Comparison of ENCODE assay signal across 7 cellular contexts in genomic region chr12:48795550-48796455, GRCh38. TPM values are rescaled to one million over a fixed set of nuclear protein-coding genes. Genes with fewer than 3 reads are reported as not detected.
DNase-seq lines count a peak whose midpoint lies in the region; ATAC-seq, FAIRE-seq and TF ChIP-seq lines count a peak whose summit lies in the region.

No MANE protein-coding gene starts in this region.

- no peak overlapping the region for H3K9ac ChIP-seq in Loucy (ENCODE audit: low read depth, low read length, poor library complexity, severe bottlenecking)

- H3K27me3 ChIP-seq in Loucy (ENCODE audit: insufficient read depth, low read length, poor library complexity, severe bottlenecking) (no peaks in the 10 kb centered on the region), osteoblast (ENCODE audit: insufficient read depth, low read length) (peaks cover 3% of the 10 kb centered on the region)

- no peak overlapping the region for H3K4me3 Mint-ChIP-seq in activated naive CD4-positive, alpha-beta T cell treated with anti-CD3 and anti-CD28 coated beads for 36 hours

- H2AFZ ChIP-seq in Loucy (ENCODE audit: low read length): no peak overlapping the region
- peak overlapping the region; percentile 84 for H2AFZ ChIP-seq in osteoblast (ENCODE audit: low read length)

- H3K9me3 Mint-ChIP-seq in activated naive CD4-positive, alpha-beta T cell treated with anti-CD3 and anti-CD28 coated beads for 36 hours: no peaks in the 10 kb centered on the region

- no peak overlapping the region for H3K4me2 ChIP-seq in Loucy (ENCODE audit: low read depth, low read length, poor library complexity, severe bottlenecking)
- peak overlapping the region; percentile 41 for H3K4me2 ChIP-seq in osteoblast (ENCODE audit: insufficient read depth, low read length)

- H3K4me3 ChIP-seq in GM12864 (ENCODE audit: low read depth, low read length) (no peak overlapping the region), Loucy (ENCODE audit: low read length, poor library complexity, severe bottlenecking) (no peak overlapping the region), osteoblast (ENCODE audit: insufficient read depth, low read length) (no peak overlapping the region)

- DNase-seq in GM12864 (ENCODE audit: low read depth) (no peak), RWPE1 (ENCODE audit: low spot score) (peak; percentile 89), frontal cortex (ENCODE audit: low spot score in 2 of 2) (peak; percentile 81 to 85), osteoblast (ENCODE audit: insufficient read length, low spot score, missing footprints) (peak; percentile 95)
- DNase-seq in activated naive CD4-positive, alpha-beta T cell treated with anti-CD3 and anti-CD28 coated beads for 36 hours: peak; percentile 74

- no peaks in the 10 kb centered on the region for H3K79me2 ChIP-seq in Loucy (ENCODE audit: insufficient read depth, low read length)
- H3K79me2 ChIP-seq in osteoblast (ENCODE audit: insufficient read depth, low read length): no peaks in the 10 kb centered on the region

- CTCF ChIA-PET in RWPE1 (lab: Yijun Ruan, JAX): interaction anchor here (0.6 to 5.1 kb wide), 12 partner anchors 17 to 486 kb away, joined by 3 to 68 read pairs (median 4); partner anchors contain the start of genes CACNB3 and WNT1
- CTCF ChIA-PET in activated naive CD4-positive, alpha-beta T cell treated with anti-CD3 and anti-CD28 coated beads for 36 hours (lab: Charles Lee): interaction anchor here (0.6 to 6.8 kb wide), 34 partner anchors 10 to 718 kb away, joined by 3 to 184 read pairs (median 5); a partner anchor contains a TSS

- no peaks in the 10 kb centered on the region for H3K4me1 Mint-ChIP-seq in activated naive CD4-positive, alpha-beta T cell treated with anti-CD3 and anti-CD28 coated beads for 36 hours (ENCODE audit: low read depth)

- H3K27ac ChIP-seq in RWPE1 (peak overlapping the region; percentile 32; the same call in 1 of the 2 replicates), osteoblast (ENCODE audit: low read depth, low read length) (no peak overlapping the region)

- TF ChIP-seq CTCF in GM12864 (IDR thresholded peaks at IDR 0.05; ENCODE audit: low read depth, low read length, missing control alignments) (peak; percentile 97), Loucy (conservative IDR thresholded peaks at IDR 0.05; ENCODE audit: low read length) (peak; percentile 99), RWPE1 (conservative IDR thresholded peaks at IDR 0.05; ENCODE audit: low read depth) (peak; percentile 91), osteoblast (IDR thresholded peaks at IDR 0.05; ENCODE audit: extremely low read depth, low read depth, low read length) (peak; percentile 98)

- H3K9me2 ChIP-seq in Loucy (replicated peaks; ENCODE audit: low read depth, low read length): no peaks in the 10 kb centered on the region

- H3K9me3 ChIP-seq in Loucy (ENCODE audit: insufficient read depth, low read depth, low read length) (no peaks in the 10 kb centered on the region), osteoblast (ENCODE audit: low read depth, low read length) (no peaks in the 10 kb centered on the region)

- intact Hi-C loops in activated naive CD4-positive, alpha-beta T cell treated with anti-CD3 and anti-CD28 coated beads for 36 hours (cut with micrococcal nuclease): loop anchor here (1.0 to 5.0 kb wide), 6 partner anchors 43 to 254 kb away; partner anchors contain the start of genes CCNT1 and KANSL2

- H3F3A ChIP-seq in Loucy (ENCODE audit: low read depth): no peaks in the 10 kb centered on the region

- no peaks in the 10 kb centered on the region for H4K20me1 ChIP-seq in Loucy (ENCODE audit: insufficient read depth, low read length, poor library complexity, severe bottlenecking)
- no peaks in the 10 kb centered on the region for H4K20me1 ChIP-seq in osteoblast (ENCODE audit: insufficient read depth, low read length)

- POLR2A ChIA-PET in RWPE1 (lab: Yijun Ruan, JAX; ENCODE audit: low non-redundant PET): no interaction called here

- no peak overlapping the region for H3K27ac Mint-ChIP-seq in activated naive CD4-positive, alpha-beta T cell treated with anti-CD3 and anti-CD28 coated beads for 36 hours

- no peak for ATAC-seq in HG03565 (IDR thresholded peaks at IDR 0.05; ENCODE audit: unreplicated experiment)

- H3K36me3 Mint-ChIP-seq in activated naive CD4-positive, alpha-beta T cell treated with anti-CD3 and anti-CD28 coated beads for 36 hours (ENCODE audit: low read depth): no peaks in the 10 kb centered on the region

- peaks cover 7% of the 10 kb centered on the region for H3K27me3 Mint-ChIP-seq in activated naive CD4-positive, alpha-beta T cell treated with anti-CD3 and anti-CD28 coated beads for 36 hours (ENCODE audit: low read depth)

- H3K4me1 ChIP-seq in Loucy (ENCODE audit: insufficient read depth, low read length, poor library complexity, severe bottlenecking) (no peaks in the 10 kb centered on the region), osteoblast (ENCODE audit: insufficient read depth, low read length) (no peaks in the 10 kb centered on the region)

- no peaks in the 10 kb centered on the region for H3K36me3 ChIP-seq in Loucy (ENCODE audit: insufficient read depth, low read length)
- H3K36me3 ChIP-seq in osteoblast (ENCODE audit: insufficient read depth, low read length): no peaks in the 10 kb centered on the region

- no peak for FAIRE-seq in frontal cortex (lab: Jason Lieb, UNC)

RNA-seq across cellular contexts. Expression of gene ADCY6, which starts 6.9 kb away (rescaled TPM):
- under 1 TPM; 0.05 to 0.15 TPM for total RNA-seq in activated naive CD4-positive, alpha-beta T cell treated with anti-CD3 and anti-CD28 coated beads for 36 hours
- 25.7 TPM for total RNA-seq in frontal cortex
- total RNA-seq in osteoblast: 30.8 and 33.0 TPM in 2 replicates

RNA-seq across cellular contexts. Expression of gene CACNB3, which starts 22.5 kb away (rescaled TPM):
- 10 to 100 TPM in 1 of 2 experiments, 1 to 10 TPM in 1; 9.5 to 10.0 TPM for total RNA-seq in activated naive CD4-positive, alpha-beta T cell treated with anti-CD3 and anti-CD28 coated beads for 36 hours
- total RNA-seq in frontal cortex (41.6 TPM), osteoblast (10.9 and 15.2 TPM in 2 replicates)

RNA-seq across cellular contexts. Expression of gene DDX23, which starts 56.2 kb away (rescaled TPM):
- total RNA-seq in activated naive CD4-positive, alpha-beta T cell treated with anti-CD3 and anti-CD28 coated beads for 36 hours: 100 to 1,000 TPM; 115 to 125 TPM
- 55.8 TPM for total RNA-seq in frontal cortex
- 48.6 and 53.6 TPM in 2 replicates for total RNA-seq in osteoblast

Comparison
In these comparisons a context has a peak if more than half of its experiments do, and no peak if none do; other contexts are left out.
1. RNA of gene ADCY6, which starts 6.9 kb away (total RNA-seq): 30.8 to 33.0 TPM in osteoblast and 25.7 TPM in frontal cortex (single experiment); 0.05 to 0.15 TPM in activated naive CD4-positive, alpha-beta T cell treated with anti-CD3 and anti-CD28 coated beads for 36 hours; every median in the first group is over 10 times any median in the second.
2. Peak in every context shown above with its lines, with median percentiles within 50 percentile points of each other: CTCF ChIP-seq.